ENCODE assay signal across 1 cellular context in the genomic region with DNA sequence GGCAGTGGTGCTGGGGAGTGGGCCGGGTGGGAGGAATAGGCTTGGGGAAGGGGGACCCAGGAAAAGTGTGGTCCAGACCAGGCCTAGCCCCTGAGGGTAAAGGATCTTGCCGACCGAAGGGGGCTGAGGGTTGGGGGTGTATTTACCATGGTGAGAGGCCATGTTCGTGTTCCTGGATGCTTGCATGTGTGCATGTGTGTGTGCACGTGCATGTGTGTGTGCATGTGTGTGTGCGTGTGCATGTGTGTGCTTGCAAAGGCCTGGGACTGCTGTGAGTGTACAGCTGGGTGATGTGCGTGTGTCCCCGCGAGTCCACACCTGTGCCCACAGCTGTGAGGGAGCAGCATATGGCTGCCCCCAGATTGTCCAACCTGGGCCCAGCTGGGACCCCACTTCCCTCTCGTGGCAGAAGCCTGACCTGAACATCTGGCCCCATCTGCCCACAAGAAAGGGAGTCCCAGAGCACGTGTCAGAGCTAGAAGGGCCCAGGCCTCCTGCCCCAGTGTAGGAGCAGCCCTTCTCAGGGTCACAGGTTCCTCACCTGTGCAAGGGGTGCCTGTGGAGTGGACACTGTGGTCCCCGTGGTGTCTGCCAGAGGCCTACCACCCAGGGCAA.
TF ChIP-seq lines count a peak whose summit lies in the region.

No MANE protein-coding gene starts in this region.

TF ChIP-seq in HCT116, 20 proteins besides CTCF, POLR2A, EP300 and RAD21:
- TF ChIP-seq ZBTB33 (IDR thresholded peaks at IDR 0.05; ENCODE audit: extremely low read depth, insufficient replicate concordance, low read length) (no peak), CBX3 (IDR thresholded peaks at IDR 0.05; ENCODE audit: low read depth) (no peak)
